In the genomic region with DNA sequence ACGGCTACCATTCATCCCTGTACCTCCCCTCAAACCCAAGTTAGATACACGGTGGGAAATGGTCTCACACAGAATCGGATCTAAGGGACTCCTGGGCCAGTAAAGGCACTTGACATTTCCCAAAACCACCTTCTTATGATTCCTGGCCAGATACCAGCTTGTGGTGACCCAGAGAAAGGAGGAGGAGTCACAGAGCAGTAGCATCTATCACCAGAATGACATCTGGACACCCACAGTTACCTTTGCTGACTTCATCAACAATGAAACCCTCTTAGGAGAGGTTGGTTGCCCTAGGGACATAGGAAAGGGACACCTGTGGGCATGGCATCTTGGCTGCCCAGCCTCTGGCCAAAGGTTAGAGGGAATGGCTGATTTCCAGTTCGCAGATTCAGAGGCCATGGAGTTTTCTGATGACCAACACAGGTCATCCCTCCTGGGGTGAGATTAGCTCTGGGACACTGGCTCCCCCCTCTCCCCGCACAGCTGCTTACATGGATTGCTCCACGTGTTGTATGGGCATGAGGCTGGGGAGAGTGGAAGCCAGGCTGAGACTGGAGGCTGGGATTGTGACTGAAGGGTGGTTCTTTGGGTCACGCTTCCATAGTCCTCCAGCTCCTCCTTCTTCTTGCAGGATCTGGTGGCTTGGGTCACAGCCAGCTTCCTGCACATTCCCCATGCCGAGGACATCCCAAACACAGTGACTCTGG, we compare ENCODE assay signal across 21 cellular contexts. TPM values are rescaled to one million over a fixed set of nuclear protein-coding genes. Genes with fewer than 3 reads are reported as not detected.
DNase-seq lines count a peak whose midpoint lies in the region; ATAC-seq and TF ChIP-seq lines count a peak whose summit lies in the region.
"Had no signal": no experiment of that assay in that cellular context is flagged by ENCODE, and none has a peak within 500 bp of the region (broad histone marks: within the 10 kb centered on the region; RNA-seq: fewer than 3 reads in every experiment).

No MANE protein-coding gene starts in this region.

- H3K27ac ChIP-seq in liver (ENCODE audit: low read depth in 1 of 2, low read length in 2 of 2) = peak overlapping the region; percentile 17 to 36
- peak overlapping the region in 1 of 2 donors; percentile 96 for H3K27ac ChIP-seq in thoracic aorta
- H3K27ac ChIP-seq: C4-2B, SJCRH30 had no signal

- H3K4me3 Mint-ChIP-seq in activated T-helper 17 cell treated with anti-CD3 and anti-CD28 coated beads, Interleukin-2, amount 50 U/mL, for 72 hours = no peak overlapping the region

- peak; percentile 37 for DNase-seq in H4 (ENCODE audit: low spot score)
- no peak for DNase-seq in thoracic aorta (ENCODE audit: low spot score)
- DNase-seq in NCI-H146 (lab: John Stamatoyannopoulos, UW) = no peak
- no peak for DNase-seq in stimulated activated CD4-positive, alpha-beta T cell treated with anti-CD3 and anti-CD28 coated beads, Interleukin-4, amount 100 ng/mL, for 1 hour
- DNase-seq in hippocampal formation (lab: John Stamatoyannopoulos, UW) = no peak
- DNase-seq: activated CD4-positive, CD25-positive, alpha-beta regulatory T cell; central memory CD4-positive, alpha-beta T cell; DMS79; effector CD4-positive, alpha-beta T cell; NCI-H1930; NCI-H510A; nucleus accumbens; SJCRH30; stimulated activated CD4-positive, alpha-beta T cell treated with anti-CD3 and anti-CD28 coated beads, Interleukin-4, amount 100 ng/mL, for 24 hours had no signal

- peaks cover 15% of the 10 kb centered on the region for H3K4me1 Mint-ChIP-seq in activated T-helper 17 cell treated with anti-CD3 and anti-CD28 coated beads, Interleukin-2, amount 50 U/mL, for 72 hours

- ATAC-seq in activated T-helper 17 cell treated with anti-CD3 and anti-CD28 coated beads, Interleukin-2, amount 50 U/mL, for 72 hours (replicated peaks) = no peak
- ATAC-seq in thoracic aorta (ENCODE audit: insufficient number of reproducible peaks, low FRiP score, low read depth) = no peak

- 46% methylated on average over 8 of the region's 8 CpGs for WGBS in liver

- TF ChIP-seq CTCF in liver (IDR thresholded peaks at IDR 0.05; ENCODE audit: low read depth, low read length, missing input control) (no peak), thoracic aorta (IDR thresholded peaks at IDR 0.05) (no peak)

- TF ChIP-seq RAD21 in liver (IDR thresholded peaks at IDR 0.05) = peak; percentile 48 to 70

- H3K9ac ChIP-seq in liver (ENCODE audit: low read depth in 1 of 2, low read length in 2 of 2) = no peak overlapping the region

- H3K4me1 ChIP-seq in liver (ENCODE audit: control insufficient read depth in 4 of 4, insufficient read depth in 4 of 4, low read length in 3 of 4) (peaks cover 0 to 17% (median 15%) of the 10 kb centered on the region in 4 donors), thoracic aorta (ENCODE audit: control insufficient read depth in 1 of 2, low read depth in 2 of 2) (peaks cover 8 to 43% of the 10 kb centered on the region in 2 donors)
- H3K4me1 ChIP-seq: HAP-1 had no signal

- peaks cover 19% of the 10 kb centered on the region for H3K36me3 Mint-ChIP-seq in activated T-helper 17 cell treated with anti-CD3 and anti-CD28 coated beads, Interleukin-2, amount 50 U/mL, for 72 hours (ENCODE audit: low read depth)

- peaks cover under 1 to 10% (median 5%) of the 10 kb centered on the region in 4 donors for H3K36me3 ChIP-seq in liver (ENCODE audit: control insufficient read depth in 4 of 4, insufficient read depth in 3 of 4, low read depth in 1 of 4, low read length in 3 of 4)
- H3K36me3 ChIP-seq in thoracic aorta = peaks cover 6% of the 10 kb centered on the region

- peaks cover 17% of the 10 kb centered on the region for H3K27me3 Mint-ChIP-seq in activated T-helper 17 cell treated with anti-CD3 and anti-CD28 coated beads, Interleukin-2, amount 50 U/mL, for 72 hours

- H3K9me3 Mint-ChIP-seq in activated T-helper 17 cell treated with anti-CD3 and anti-CD28 coated beads, Interleukin-2, amount 50 U/mL, for 72 hours = no peaks in the 10 kb centered on the region

- H3K4me3 ChIP-seq in liver (ENCODE audit: low read depth in 1 of 3, low read length in 3 of 3) = no peak overlapping the region
- H3K4me3 ChIP-seq in thoracic aorta = peak overlapping the region; percentile 77
- H3K4me3 ChIP-seq: HAP-1, SJCRH30 had no signal

- no peaks in the 10 kb centered on the region for H3K27me3 ChIP-seq in liver (ENCODE audit: control insufficient read depth in 4 of 4, insufficient read depth in 4 of 4, low read length in 3 of 4)
- no peaks in the 10 kb centered on the region for H3K27me3 ChIP-seq in thoracic aorta (replicated peaks; ENCODE audit: insufficient read depth)
- H3K27me3 ChIP-seq: SJCRH30 had no signal

- H3K27ac Mint-ChIP-seq in activated T-helper 17 cell treated with anti-CD3 and anti-CD28 coated beads, Interleukin-2, amount 50 U/mL, for 72 hours = peak overlapping the region; percentile 25

- H3K9me3 ChIP-seq in liver (ENCODE audit: control insufficient read depth in 4 of 4, low read length in 3 of 4) = no peaks in the 10 kb centered on the region
- H3K9me3 ChIP-seq in thoracic aorta = no peaks in the 10 kb centered on the region
- H3K9me3 ChIP-seq: HAP-1, SJCRH30 had no signal

TF ChIP-seq in liver, 16 proteins besides CTCF, POLR2A, EP300 and RAD21 (continues in another document):
- TF ChIP-seq HNF4G (IDR thresholded peaks at IDR 0.05) (peak; percentile 76), SP1 (IDR thresholded peaks at IDR 0.05) (peak; percentile 80), FOXA2 (IDR thresholded peaks at IDR 0.05) (peak; percentile 58), JUND (IDR thresholded peaks at IDR 0.05) (peak in 1 of 2 donors; percentile 78)
- TF ChIP-seq, protein P1, sequence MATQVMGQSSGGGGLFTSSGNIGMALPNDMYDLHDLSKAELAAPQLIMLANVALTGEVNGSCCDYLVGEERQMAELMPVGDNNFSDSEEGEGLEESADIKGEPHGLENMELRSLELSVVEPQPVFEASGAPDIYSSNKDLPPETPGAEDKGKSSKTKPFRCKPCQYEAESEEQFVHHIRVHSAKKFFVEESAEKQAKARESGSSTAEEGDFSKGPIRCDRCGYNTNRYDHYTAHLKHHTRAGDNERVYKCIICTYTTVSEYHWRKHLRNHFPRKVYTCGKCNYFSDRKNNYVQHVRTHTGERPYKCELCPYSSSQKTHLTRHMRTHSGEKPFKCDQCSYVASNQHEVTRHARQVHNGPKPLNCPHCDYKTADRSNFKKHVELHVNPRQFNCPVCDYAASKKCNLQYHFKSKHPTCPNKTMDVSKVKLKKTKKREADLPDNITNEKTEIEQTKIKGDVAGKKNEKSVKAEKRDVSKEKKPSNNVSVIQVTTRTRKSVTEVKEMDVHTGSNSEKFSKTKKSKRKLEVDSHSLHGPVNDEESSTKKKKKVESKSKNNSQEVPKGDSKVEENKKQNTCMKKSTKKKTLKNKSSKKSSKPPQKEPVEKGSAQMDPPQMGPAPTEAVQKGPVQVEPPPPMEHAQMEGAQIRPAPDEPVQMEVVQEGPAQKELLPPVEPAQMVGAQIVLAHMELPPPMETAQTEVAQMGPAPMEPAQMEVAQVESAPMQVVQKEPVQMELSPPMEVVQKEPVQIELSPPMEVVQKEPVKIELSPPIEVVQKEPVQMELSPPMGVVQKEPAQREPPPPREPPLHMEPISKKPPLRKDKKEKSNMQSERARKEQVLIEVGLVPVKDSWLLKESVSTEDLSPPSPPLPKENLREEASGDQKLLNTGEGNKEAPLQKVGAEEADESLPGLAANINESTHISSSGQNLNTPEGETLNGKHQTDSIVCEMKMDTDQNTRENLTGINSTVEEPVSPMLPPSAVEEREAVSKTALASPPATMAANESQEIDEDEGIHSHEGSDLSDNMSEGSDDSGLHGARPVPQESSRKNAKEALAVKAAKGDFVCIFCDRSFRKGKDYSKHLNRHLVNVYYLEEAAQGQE (IDR thresholded peaks at IDR 0.05) = no peak
- TF ChIP-seq, protein P2, sequence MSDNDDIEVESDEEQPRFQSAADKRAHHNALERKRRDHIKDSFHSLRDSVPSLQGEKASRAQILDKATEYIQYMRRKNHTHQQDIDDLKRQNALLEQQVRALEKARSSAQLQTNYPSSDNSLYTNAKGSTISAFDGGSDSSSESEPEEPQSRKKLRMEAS (IDR thresholded peaks at IDR 0.05) = no peak
- TF ChIP-seq, protein P3, sequence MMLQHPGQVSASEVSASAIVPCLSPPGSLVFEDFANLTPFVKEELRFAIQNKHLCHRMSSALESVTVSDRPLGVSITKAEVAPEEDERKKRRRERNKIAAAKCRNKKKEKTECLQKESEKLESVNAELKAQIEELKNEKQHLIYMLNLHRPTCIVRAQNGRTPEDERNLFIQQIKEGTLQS (IDR thresholded peaks at IDR 0.05) = peak; percentile 54

RNA-seq across cellular contexts. Expression of a gene that starts 1.4 kb away (rescaled TPM):
- 0.04 and 0.06 TPM in 2 replicates for total RNA-seq in H4 (2014; rRNA removed; shearing (Covaris generic))
- 1 to 10 TPM; 2.2 to 3.0 TPM for total RNA-seq in activated T-helper 17 cell treated with anti-CD3 and anti-CD28 coated beads, Interleukin-2, amount 50 U/mL, for 72 hours
- total RNA-seq in liver = 1 to 10 TPM; 2.4 to 6.9 TPM
- 10 to 100 TPM in 1 of 2 donors, 1 to 10 TPM in 1; 2.0 to 18.2 TPM for polyA plus RNA-seq in liver
- 100 to 1,000 TPM; 117 to 146 TPM for total RNA-seq in thoracic aorta

RNA-seq across cellular contexts. Expression of a gene that starts 5.2 kb away (rescaled TPM):
- 0.45 TPM in 1 of 2 replicates, not detected in the other for total RNA-seq in H4 (2014; rRNA removed; shearing (Covaris generic))
- total RNA-seq in activated T-helper 17 cell treated with anti-CD3 and anti-CD28 coated beads, Interleukin-2, amount 50 U/mL, for 72 hours = 1 to 10 TPM; 2.0 to 3.4 TPM
- total RNA-seq in liver (1 to 10 TPM in 1 of 2 donors, under 1 TPM in 1; 0.33 to 2.4 TPM), thoracic aorta (1 to 10 TPM in 1 of 2 donors, under 1 TPM in 1; 0.68 to 2.8 TPM)
- under 1 TPM; 0.17 to 0.50 TPM for polyA plus RNA-seq in liver

RNA-seq across cellular contexts. Expression of a gene that starts 16.4 kb away (rescaled TPM):
- total RNA-seq in H4 (2014; rRNA removed; shearing (Covaris generic)) = 109 and 113 TPM in 2 replicates
- 100 to 1,000 TPM in 1 of 2 donors, 10 to 100 TPM in 1; 56.5 to 159 TPM for total RNA-seq in activated T-helper 17 cell treated with anti-CD3 and anti-CD28 coated beads, Interleukin-2, amount 50 U/mL, for 72 hours
- total RNA-seq in liver (10 to 100 TPM; 25.0 to 46.7 TPM), thoracic aorta (10 to 100 TPM; 41.2 to 82.5 TPM)
- 10 to 100 TPM; 33.0 to 55.3 TPM for polyA plus RNA-seq in liver

RNA-seq across cellular contexts. Expression of a gene that starts 25.5 kb away (rescaled TPM):
- total RNA-seq in H4 (2014; rRNA removed; shearing (Covaris generic)) = 44.2 and 69.8 TPM in 2 replicates
- 10 to 100 TPM; 62.3 to 98.2 TPM for total RNA-seq in activated T-helper 17 cell treated with anti-CD3 and anti-CD28 coated beads, Interleukin-2, amount 50 U/mL, for 72 hours
- total RNA-seq in liver (10 to 100 TPM; 47.6 to 64.1 TPM), thoracic aorta (100 to 1,000 TPM in 1 of 2 donors, 10 to 100 TPM in 1; 99.6 to 122 TPM)
- 10 to 100 TPM; 37.7 to 44.2 TPM for polyA plus RNA-seq in liver

RNA-seq across cellular contexts. Expression of a gene that starts 50.9 kb away (rescaled TPM):
- not detected in 2 replicates for total RNA-seq in H4 (2014; rRNA removed; shearing (Covaris generic))
- under 1 TPM in 1 of 2 donors, not detected in 1; 0.24 TPM for total RNA-seq in activated T-helper 17 cell treated with anti-CD3 and anti-CD28 coated beads, Interleukin-2, amount 50 U/mL, for 72 hours
- total RNA-seq in liver (under 1 TPM in 1 of 2 donors, not detected in 1; 0.93 TPM), thoracic aorta (not detected)
- polyA plus RNA-seq in liver = under 1 TPM; 0.28 to 0.89 TPM
- total RNA-seq: activated CD8-positive, alpha-beta memory T cell treated with anti-CD3 and anti-CD28 coated beads for 36 hours; mononuclear cell; T-helper 2 cell treated with Interferon-gamma antibody and Interleukin-4, amounts not matched to agents 100 ng/mL and 5 ng/mL, for 36 hours had no signal

Comparison
In these comparisons a context has a peak if more than half of its experiments do, and no peak if none do; other contexts are left out.
1. RNA of a gene that starts 1.4 kb away (total RNA-seq): 117 to 146 TPM in thoracic aorta; 2.4 to 6.9 TPM in liver, 2.2 to 3.0 TPM in activated T-helper 17 cell treated with anti-CD3 and anti-CD28 coated beads, Interleukin-2, amount 50 U/mL, for 72 hours and 0.04 to 0.06 TPM in H4; every median in the first group is over 10 times any median in the second.